In the genomic region with DNA sequence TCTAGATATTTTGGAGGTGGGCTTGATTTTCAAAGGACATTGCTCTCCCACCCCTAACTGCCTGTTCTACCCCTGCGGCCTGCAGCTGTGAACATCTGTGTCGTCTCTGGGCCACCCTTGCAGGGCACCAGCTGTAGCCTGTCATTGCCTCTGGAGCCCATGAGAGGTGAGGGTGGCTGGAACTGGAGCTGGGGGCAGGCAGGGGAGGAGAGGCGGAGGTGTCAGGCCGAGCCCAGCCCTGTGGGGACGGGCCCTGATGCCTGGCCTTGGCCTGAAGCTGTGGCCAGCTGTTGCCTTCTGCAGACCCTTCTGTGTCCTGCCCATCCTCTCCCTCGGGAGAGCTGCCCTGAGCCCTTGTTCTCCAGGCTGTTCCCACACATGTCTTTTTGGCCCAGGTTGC, we compare ENCODE assay signal across 20 cellular contexts.
"Had no signal": no experiment of that assay in that cellular context is flagged by ENCODE, and none has a peak within 500 bp of the region (broad histone marks: within the 10 kb centered on the region; RNA-seq: fewer than 3 reads in every experiment).

No MANE protein-coding gene starts in this region.

- H3K36me3 Mint-ChIP-seq: activated CD4-positive, alpha-beta memory T cell treated with anti-CD3 and anti-CD28 coated beads for 36 hours; activated naive CD4-positive, alpha-beta T cell treated with anti-CD3 and anti-CD28 coated beads, Interleukin-2, amount 50 U/mL, for 72 hours; mesothelial cell of epicardium; natural killer cell treated with Interleukin-12 subunit alpha and Interleukin-12 subunit beta and Interleukin-15 and Interleukin-18, amount 100 ng/mL, for 72 hours; T-cell had no signal

- H3K4me3 ChIP-seq: adrenal gland, lung, thyroid gland had no signal

- H3K4me1 ChIP-seq: adrenal gland, thyroid gland had no signal

- H3K27ac ChIP-seq: adrenal gland, thyroid gland had no signal

- H3K27me3 ChIP-seq: adrenal gland, thyroid gland had no signal

- H3K36me3 ChIP-seq: adrenal gland, thyroid gland had no signal

- H3K9me3 ChIP-seq: adrenal gland, thyroid gland had no signal

- H3K4me3 Mint-ChIP-seq: activated CD4-positive, alpha-beta memory T cell treated with anti-CD3 and anti-CD28 coated beads for 36 hours; activated CD4-positive, alpha-beta T cell treated with anti-CD3 and anti-CD28 coated beads for 36 hours; activated T-helper 1 cell treated with anti-CD3 and anti-CD28 coated beads, Interleukin-12 subunit alpha, Interleukin-12 subunit beta, Interleukin-2, Interleukin-4 antibody, amounts not matched to agents 30 ng/mL and 10 ng/mL and 1 ng/mL, durations not matched to agents 14 hours and 24 hours and 36 hours; mesothelial cell of epicardium; natural killer cell treated with Interleukin-12 subunit alpha and Interleukin-12 subunit beta and Interleukin-15 and Interleukin-18, amount 100 ng/mL, for 72 hours; T-cell; WTC11 had no signal

- H3K4me1 Mint-ChIP-seq: activated CD4-positive, alpha-beta T cell treated with anti-CD3 and anti-CD28 coated beads for 36 hours; mesothelial cell of epicardium; T-cell; WTC11 had no signal

- ATAC-seq: activated CD4-positive, alpha-beta T cell treated with anti-CD3 and anti-CD28 coated beads for 36 hours; activated naive CD4-positive, alpha-beta T cell treated with anti-CD3 and anti-CD28 coated beads, Interleukin-2, amount 50 U/mL, for 72 hours; natural killer cell treated with Interleukin-12 subunit alpha and Interleukin-12 subunit beta and Interleukin-15 and Interleukin-18, amount 100 ng/mL, for 72 hours; T-cell; WTC11 had no signal

- H3K27ac Mint-ChIP-seq: activated CD4-positive, alpha-beta memory T cell treated with anti-CD3 and anti-CD28 coated beads for 36 hours; activated CD4-positive, alpha-beta T cell treated with anti-CD3 and anti-CD28 coated beads for 36 hours; activated naive CD4-positive, alpha-beta T cell treated with anti-CD3 and anti-CD28 coated beads, Interleukin-2, amount 50 U/mL, for 72 hours; activated T-helper 1 cell treated with anti-CD3 and anti-CD28 coated beads, Interleukin-12 subunit alpha, Interleukin-12 subunit beta, Interleukin-2, Interleukin-4 antibody, amounts not matched to agents 30 ng/mL and 10 ng/mL and 1 ng/mL, durations not matched to agents 14 hours and 24 hours and 36 hours; immature natural killer cell; mesothelial cell of epicardium; natural killer cell treated with Interleukin-12 subunit alpha and Interleukin-12 subunit beta and Interleukin-15 and Interleukin-18, amount 100 ng/mL, for 72 hours; T-cell had no signal

- H3K27me3 Mint-ChIP-seq: activated CD4-positive, alpha-beta T cell treated with anti-CD3 and anti-CD28 coated beads for 36 hours; natural killer cell treated with Interleukin-12 subunit alpha and Interleukin-12 subunit beta and Interleukin-15 and Interleukin-18, amount 100 ng/mL, for 72 hours; T-cell had no signal

- DNase-seq: activated CD4-positive, alpha-beta memory T cell treated with anti-CD3 and anti-CD28 coated beads for 36 hours; activated CD4-positive, alpha-beta T cell treated with anti-CD3 and anti-CD28 coated beads for 36 hours; activated gamma-delta T cell treated with Interleukin-2 at 50 U/mL for 16 hours; activated T-cell treated with anti-CD3 and anti-CD28 coated beads for 4 hours; erythroblast; immature natural killer cell; kidney glomerular epithelial cell; stimulated activated CD4-positive, alpha-beta T cell treated with anti-CD3 and anti-CD28 coated beads, Interleukin-12 subunit alpha, Interleukin-12 subunit beta, amount 100 ng/mL, for 4 hours; stimulated activated CD4-positive, alpha-beta T cell treated with anti-CD3 and anti-CD28 coated beads, Interleukin-1b, Interleukin-23, amount 100 ng/mL, for 48 hours; stimulated activated CD8-positive, alpha-beta memory T cell treated with anti-CD3 and anti-CD28 coated beads, Interleukin-4, amount 100 ng/mL, for 48 hours; stimulated activated naive CD4-positive, alpha-beta T cell; T-cell; thyroid gland had no signal

- H3K9me3 Mint-ChIP-seq: activated CD4-positive, alpha-beta memory T cell treated with anti-CD3 and anti-CD28 coated beads for 36 hours; activated naive CD4-positive, alpha-beta T cell treated with anti-CD3 and anti-CD28 coated beads, Interleukin-2, amount 50 U/mL, for 72 hours; activated T-helper 1 cell treated with anti-CD3 and anti-CD28 coated beads, Interleukin-12 subunit alpha, Interleukin-12 subunit beta, Interleukin-2, Interleukin-4 antibody, amounts not matched to agents 30 ng/mL and 10 ng/mL and 1 ng/mL, durations not matched to agents 14 hours and 24 hours and 36 hours; immature natural killer cell; mesothelial cell of epicardium; natural killer cell treated with Interleukin-12 subunit alpha and Interleukin-12 subunit beta and Interleukin-15 and Interleukin-18, amount 100 ng/mL, for 72 hours; T-cell; WTC11 had no signal
